ENCODE assay signal across 10 cellular contexts in genomic region chr4:128528793-128529553, GRCh38.
A peak's percentile ranks its signal among the peaks of the same experiment; 100 is the strongest.
DNase-seq lines count a peak whose midpoint lies in the region; ATAC-seq and TF ChIP-seq lines count a peak whose summit lies in the region.
"Had no signal": no experiment of that assay in that cellular context is flagged by ENCODE, and none has a peak within 500 bp of the region (broad histone marks: within the 10 kb centered on the region; RNA-seq: fewer than 3 reads in every experiment).

No MANE protein-coding gene starts in this region.

- H3K36me3 Mint-ChIP-seq in effector memory CD8-positive, alpha-beta T cell (ENCODE audit: insufficient read depth): no peaks in the 10 kb centered on the region

- H3K27ac Mint-ChIP-seq in effector memory CD8-positive, alpha-beta T cell: no peak overlapping the region

- H3K4ac ChIP-seq in mesendoderm (ENCODE audit: low read depth, low read length): peak overlapping the region; percentile 87

- TF ChIP-seq CTCF in A673 (conservative IDR thresholded peaks at IDR 0.05; ENCODE audit: low read depth, low read length): no peak

- no peak for ATAC-seq in effector memory CD8-positive, alpha-beta T cell (replicated peaks)
- no peak for ATAC-seq in GM21515 (IDR thresholded peaks at IDR 0.05; ENCODE audit: unreplicated experiment)

- CTCF ChIA-PET in A673 (lab: Charles Lee): no interaction called here

- H3K18ac ChIP-seq in mesendoderm (ENCODE audit: low read length): peak overlapping the region; percentile 94

- H4K5ac ChIP-seq in mesendoderm (ENCODE audit: low read length): no peak overlapping the region

- no peak overlapping the region for H2BK5ac ChIP-seq in mesendoderm (ENCODE audit: low read length)

- H3K4me2 ChIP-seq in mesendoderm (ENCODE audit: low read length): no peak overlapping the region

- H3K9me3 Mint-ChIP-seq in effector memory CD8-positive, alpha-beta T cell: no peaks in the 10 kb centered on the region

- no peak overlapping the region for H2AK5ac ChIP-seq in mesendoderm (ENCODE audit: low read length)

- H4K8ac ChIP-seq in mesendoderm (ENCODE audit: low read depth, low read length): no peak overlapping the region

- no peaks in the 10 kb centered on the region for H3K79me2 ChIP-seq in mesendoderm (ENCODE audit: control insufficient read depth, insufficient read depth, low read length)

- H3K27ac ChIP-seq in A673 (ENCODE audit: low read depth, low read length, poor library complexity, severe bottlenecking): no peak overlapping the region
- H3K27ac ChIP-seq in mesendoderm (ENCODE audit: low read depth, low read length): no peak overlapping the region
- H3K27ac ChIP-seq: C4-2B had no signal

- POLR2A ChIA-PET in A673 (lab: Charles Lee; ENCODE audit: low non-redundant PET): interaction anchor here (0.6 kb wide), 1 partner anchor 24 kb away, joined by 3 read pairs; no protein-coding TSS in a partner anchor

- no peaks in the 10 kb centered on the region for H3K4me1 Mint-ChIP-seq in effector memory CD8-positive, alpha-beta T cell (ENCODE audit: low read depth in 2 of 2)

- intact Hi-C loops in A673 (cut with micrococcal nuclease; ENCODE audit: unreplicated experiment): no loop called here

- no peaks in the 10 kb centered on the region for H3K9me3 ChIP-seq in A673 (ENCODE audit: low read depth, low read length, poor library complexity, severe bottlenecking)

- H2BK15ac ChIP-seq in mesendoderm (replicated peaks; ENCODE audit: low read depth): no peak overlapping the region

- BruUV-seq in A673 (replicated peaks; lab: Mats Ljungman, UMichigan): no TSS peak

- WGBS in mesendoderm (ENCODE audit: extremely low coverage, insufficient coverage, low lambda C conversion rate): no CpG with 5 or more reads among the region's 4 CpGs

- H3K4me3 Mint-ChIP-seq in effector memory CD8-positive, alpha-beta T cell: no peak overlapping the region

- peak overlapping the region; percentile 88 for H2BK120ac ChIP-seq in mesendoderm (ENCODE audit: low read depth, low read length)

- H3K4me1 ChIP-seq in A673 (ENCODE audit: insufficient read depth, low read length, poor library complexity, severe bottlenecking) (peaks cover 22% of the 10 kb centered on the region), mesendoderm (ENCODE audit: control insufficient read depth, low read depth, low read length) (no peaks in the 10 kb centered on the region)

- H3K27me3 Mint-ChIP-seq in effector memory CD8-positive, alpha-beta T cell: peaks cover 12 to 22% of the 10 kb centered on the region in 2 donors

- H3K56ac ChIP-seq in mesendoderm (ENCODE audit: low read length): no peak overlapping the region

- H3K4me3 ChIP-seq in A673 (ENCODE audit: low read depth, low read length, poor library complexity, severe bottlenecking) (no peak overlapping the region), mesendoderm (ENCODE audit: low read length) (no peak overlapping the region)

- no peak overlapping the region for H3K9ac ChIP-seq in mesendoderm (ENCODE audit: low read length)

- H3K36me3 ChIP-seq in A673 (ENCODE audit: insufficient read depth, low read length, poor library complexity, severe bottlenecking): no peaks in the 10 kb centered on the region
- H3K36me3 ChIP-seq in mesendoderm (ENCODE audit: control insufficient read depth, insufficient read depth, low read length): no peaks in the 10 kb centered on the region

- no peak overlapping the region for H3K23ac ChIP-seq in mesendoderm (ENCODE audit: low read length)

- H3K79me1 ChIP-seq in mesendoderm (ENCODE audit: low read length): no peaks in the 10 kb centered on the region

- no peaks in the 10 kb centered on the region for H3K27me3 ChIP-seq in A673 (replicated peaks; ENCODE audit: insufficient read depth, low read depth, low read length, poor library complexity)
- no peaks in the 10 kb centered on the region for H3K27me3 ChIP-seq in mesendoderm (ENCODE audit: insufficient read depth, low read length, poor library complexity)

- DNase-seq in A673 (ENCODE audit: low spot score) (peak; percentile 68), LoVo (ENCODE audit: low spot score) (peak; percentile 58), epidermal melanocyte (ENCODE audit: insufficient read length, low spot score) (peak; percentile 71), mesendoderm (peak; percentile 99), SHP77 (lab: John Stamatoyannopoulos, UW) (no peak)
- no peak for DNase-seq in effector memory CD8-positive, alpha-beta T cell
- no peak for DNase-seq in activated naive CD4-positive, alpha-beta T cell (lab: John Stamatoyannopoulos, UW)
- DNase-seq: NCI-H446 had no signal

Comparison
In these comparisons a context has a peak if more than half of its experiments do, and no peak if none do; other contexts are left out.
1. DNase-seq: peak in A673 (single experiment), LoVo (single experiment), epidermal melanocyte (single experiment) and mesendoderm (single experiment); none in SHP77 (0 of 2), effector memory CD8-positive, alpha-beta T cell (0 of 3) and activated naive CD4-positive, alpha-beta T cell (0 of 4).